18 cellular contexts compared by ENCODE assay signal in genomic region chr6:7126759-7127158, GRCh38. TPM values are rescaled to one million over a fixed set of nuclear protein-coding genes. Genes with fewer than 3 reads are reported as not detected.
A peak's percentile ranks its signal among the peaks of the same experiment; 100 is the strongest.
DNase-seq lines count a peak whose midpoint lies in the region; ATAC-seq and TF ChIP-seq lines count a peak whose summit lies in the region.
"Had no signal": no experiment of that assay in that cellular context is flagged by ENCODE, and none has a peak within 500 bp of the region (broad histone marks: within the 10 kb centered on the region; RNA-seq: fewer than 3 reads in every experiment).

No MANE protein-coding gene starts in this region.

- H3K79me2 ChIP-seq in trophoblast cell (ENCODE audit: control insufficient read depth, insufficient read depth, low read length, poor library complexity), result peaks cover 34% of the 10 kb centered on the region

- H4K8ac ChIP-seq in trophoblast cell (ENCODE audit: low read depth, low read length), result no peak overlapping the region

- no peak overlapping the region for H2AK5ac ChIP-seq in trophoblast cell (ENCODE audit: low read length)

- no peaks in the 10 kb centered on the region for H3K27me3 ChIP-seq in HL-60 (ENCODE audit: insufficient read depth, poor library complexity, severe bottlenecking)
- H3K27me3 ChIP-seq in trophoblast cell (ENCODE audit: insufficient read depth, low read length), result no peaks in the 10 kb centered on the region
- H3K27me3 ChIP-seq: ascending aorta, esophagus muscularis mucosa had no signal

- CTCF ChIA-PET in activated B cell treated with CpG ODN at 0.5 μM for 24 hours (lab: Charles Lee), result no interaction called here

- H3K27ac ChIP-seq in HL-60 (replicated peaks), result peak overlapping the region; percentile 49
- no peak overlapping the region for H3K27ac ChIP-seq in trophoblast cell (ENCODE audit: low read depth, low read length)
- H3K27ac ChIP-seq: 22Rv1, ascending aorta, KMS-11 had no signal

- TF ChIP-seq CTCF in HL-60 (IDR thresholded peaks at IDR 0.05; ENCODE audit: insufficient read depth, low read length) (no peak), activated B cell treated with CpG ODN at 0.5 μM for 24 hours (IDR thresholded peaks at IDR 0.05) (no peak)

- peak overlapping the region; percentile 92 for H3K4ac ChIP-seq in trophoblast cell (ENCODE audit: low read depth, low read length)

- peak; percentile 43 for DNase-seq in NOMO-1 treated with DMSO at 0.1 percent for 48 hours (lab: John Stamatoyannopoulos, UW; ENCODE audit: unreplicated experiment)
- DNase-seq in NOMO-1 treated with dmso at 0.1 percent for 144 hours (lab: John Stamatoyannopoulos, UW; ENCODE audit: unreplicated experiment), result no peak
- DNase-seq in HL-60 (ENCODE audit: low read depth in 1 of 2, low spot score in 1 of 2), result peak; percentile 72 to 76
- DNase-seq in activated B cell treated with CpG ODN at 0.5 μM for 24 hours, result no peak
- DNase-seq in trophoblast cell, result no peak
- DNase-seq in cortex of kidney (lab: John Stamatoyannopoulos, UW), result no peak
- DNase-seq in NCI-H2196 treated with DMSO at 0.1 percent for 48 hours (lab: John Stamatoyannopoulos, UW; ENCODE audit: unreplicated experiment), result no peak
- DNase-seq: CD8-positive, alpha-beta T cell; kidney glomerular epithelial cell; NCI-H1436 treated with DMSO at 0.1 percent for 48 hours; stimulated activated CD4-positive, alpha-beta T cell treated with anti-CD3 and anti-CD28 coated beads, Interleukin-12 subunit alpha, Interleukin-12 subunit beta, amount 100 ng/mL, for 4 hours had no signal

- H3K36me3 Mint-ChIP-seq in activated B cell treated with CpG ODN at 0.5 μM for 24 hours (ENCODE audit: low read depth), result peaks cover 53% of the 10 kb centered on the region

- H3K4me1 ChIP-seq in trophoblast cell (ENCODE audit: control insufficient read depth in 1 of 2, insufficient read depth in 2 of 2, low read length in 2 of 2), result peaks cover 15 to 20% of the 10 kb centered on the region in 2 experiments

- WGBS in trophoblast cell (ENCODE audit: extremely low coverage, insufficient coverage, insufficient read length), result 100% methylated on average over 1 of the region's 4 CpGs

- H3K23ac ChIP-seq in trophoblast cell (ENCODE audit: low read length), result no peak overlapping the region

- H3K79me1 ChIP-seq in trophoblast cell (ENCODE audit: low read length), result peaks cover 3% of the 10 kb centered on the region

- POLR2A ChIA-PET in activated B cell treated with CpG ODN at 0.5 μM for 24 hours (lab: Charles Lee), result interaction anchor here (1.6 kb wide), 1 partner anchor 9 kb away, joined by 4 read pairs; no protein-coding TSS in a partner anchor

- H2BK5ac ChIP-seq in trophoblast cell (ENCODE audit: low read depth, low read length, poor library complexity), result no peak overlapping the region

- no peak overlapping the region for H3K14ac ChIP-seq in trophoblast cell (ENCODE audit: low read length)

- no peaks in the 10 kb centered on the region for H3K9me3 ChIP-seq in trophoblast cell (ENCODE audit: insufficient read depth, low read depth, low read length)
- H3K9me3 ChIP-seq: ascending aorta, esophagus muscularis mucosa had no signal

- no peak overlapping the region for H4K91ac ChIP-seq in trophoblast cell (ENCODE audit: low read depth, low read length)

- no peak overlapping the region for H2BK120ac ChIP-seq in trophoblast cell (ENCODE audit: insufficient read depth, low read length, poor library complexity)

- intact Hi-C loops in activated B cell treated with CpG ODN at 0.5 μM for 24 hours (cut with micrococcal nuclease), result no loop called here

- no peaks in the 10 kb centered on the region for H3K27me3 Mint-ChIP-seq in activated B cell treated with CpG ODN at 0.5 μM for 24 hours

- H3K18ac ChIP-seq in trophoblast cell (ENCODE audit: low read length), result no peak overlapping the region

- no peak overlapping the region for H2AFZ ChIP-seq in trophoblast cell (ENCODE audit: insufficient read depth, low read length, poor library complexity)

- H2BK12ac ChIP-seq in trophoblast cell (ENCODE audit: low read length), result no peak overlapping the region

- no peaks in the 10 kb centered on the region for H3K9me3 Mint-ChIP-seq in activated B cell treated with CpG ODN at 0.5 μM for 24 hours
- H3K9me3 Mint-ChIP-seq: activated T-helper 2 cell treated with anti-CD3 and anti-CD28 coated beads, Interferon-gamma antibody, Interleukin-2, Interleukin-4, amounts not matched to agents 10 μg/mL and 5 μg/mL and 100 μg/mL, durations not matched to agents 14 hours and 24 hours and 36 hours; CD8-positive, alpha-beta T cell had no signal

- H3K4me2 ChIP-seq in trophoblast cell (ENCODE audit: low read length), result no peak overlapping the region
- H3K4me2 ChIP-seq: KMS-11 had no signal

- H3K4me3 Mint-ChIP-seq in activated B cell treated with CpG ODN at 0.5 μM for 24 hours, result no peak overlapping the region
- H3K4me3 Mint-ChIP-seq: CD8-positive, alpha-beta T cell had no signal

- no peak overlapping the region for H3K4me3 ChIP-seq in HL-60 (replicated peaks; ENCODE audit: insufficient read depth, low read length)
- no peak overlapping the region for H3K4me3 ChIP-seq in trophoblast cell (ENCODE audit: low read depth, low read length)
- H3K4me3 ChIP-seq: ascending aorta, coronary artery, esophagus muscularis mucosa had no signal

- H3K27ac Mint-ChIP-seq in activated B cell treated with CpG ODN at 0.5 μM for 24 hours, result peak overlapping the region; percentile 54

- H3K36me3 ChIP-seq in trophoblast cell (ENCODE audit: control insufficient read depth in 1 of 2, insufficient read depth in 2 of 2, low read length in 2 of 2), result peaks cover 7 to 11% of the 10 kb centered on the region in 2 experiments
- H3K36me3 ChIP-seq: ascending aorta had no signal

- no peak overlapping the region for H4K12ac ChIP-seq in trophoblast cell (ENCODE audit: low read depth, low read length)

- no peak overlapping the region for H3K9ac ChIP-seq in trophoblast cell (ENCODE audit: low read length)
- H3K9ac ChIP-seq: KMS-11 had no signal

- no peak for ATAC-seq in activated B cell treated with CpG ODN at 0.5 μM for 24 hours (ENCODE audit: low read depth)
- no peak for ATAC-seq in HG03354 (IDR thresholded peaks at IDR 0.05; ENCODE audit: poor library complexity, severe bottlenecking, unreplicated experiment)
- ATAC-seq: CD8-positive, alpha-beta T cell had no signal

- peaks cover 74% of the 10 kb centered on the region for H3K4me1 Mint-ChIP-seq in activated B cell treated with CpG ODN at 0.5 μM for 24 hours

RNA-seq across cellular contexts. Expression of gene RREB1, which starts 19.0 kb away (rescaled TPM):
- total RNA-seq in activated B cell treated with CpG ODN at 0.5 μM for 24 hours, result 62.2 and 67.7 TPM in 2 replicates
- 45.6 and 46.8 TPM in 2 replicates for polyA plus RNA-seq in trophoblast cell (2013)

Comparison
In these comparisons a context has a peak if more than half of its experiments do, and no peak if none do; other contexts are left out.
1. DNase-seq: peak in NOMO-1 treated with DMSO at 0.1 percent for 48 hours (single experiment) and HL-60 (2 of 2); none in NOMO-1 treated with dmso at 0.1 percent for 144 hours (single experiment), activated B cell treated with CpG ODN at 0.5 μM for 24 hours (single experiment), trophoblast cell (0 of 2), cortex of kidney (single experiment) and NCI-H2196 treated with DMSO at 0.1 percent for 48 hours (single experiment).